Comparison of ENCODE assay signal across 19 cellular contexts in genomic region chr10:44574596-44575480, GRCh38.
"Had no signal": no experiment of that assay in that cellular context is flagged by ENCODE, and none has a peak within 500 bp of the region (broad histone marks: within the 10 kb centered on the region; RNA-seq: fewer than 3 reads in every experiment).

No MANE protein-coding gene starts in this region.

- H3K36me3 Mint-ChIP-seq: naive thymus-derived CD8-positive, alpha-beta T cell; stimulated activated effector memory CD8-positive, alpha-beta T cell treated with anti-CD3 and anti-CD28 coated beads, Interleukin-12 subunit alpha, Interleukin-12 subunit beta, amount 100 ng/mL, for 72 hours had no signal

- H3K9me3 Mint-ChIP-seq: stimulated activated effector memory CD8-positive, alpha-beta T cell treated with anti-CD3 and anti-CD28 coated beads, Interleukin-12 subunit alpha, Interleukin-12 subunit beta, amount 100 ng/mL, for 72 hours had no signal

- DNase-seq: cortex of kidney; effector memory CD8-positive, alpha-beta T cell; hypothalamus; kidney; left ventricle myocardium inferior; lower lobe of right lung; naive thymus-derived CD8-positive, alpha-beta T cell; nephron progenitor cell; occipital lobe; sigmoid colon; stimulated activated CD4-positive, alpha-beta T cell treated with anti-CD3 and anti-CD28 coated beads, Interleukin-2, amount 100 ng/mL, for 24 hours; stimulated activated CD4-positive, alpha-beta T cell treated with anti-CD3 and anti-CD28 coated beads, Interleukin-4, amount 100 ng/mL, for 24 hours; stimulated activated naive CD4-positive, alpha-beta T cell treated with Interleukin-2 at 50 U/mL for 16 hours; stomach; thyroid gland; trophoblast cell had no signal

- H3K27ac Mint-ChIP-seq: effector memory CD8-positive, alpha-beta T cell; naive thymus-derived CD8-positive, alpha-beta T cell; nephron progenitor cell; stimulated activated effector memory CD8-positive, alpha-beta T cell treated with anti-CD3 and anti-CD28 coated beads, Interleukin-12 subunit alpha, Interleukin-12 subunit beta, amount 100 ng/mL, for 72 hours had no signal

- H3K36me3 ChIP-seq: left ventricle myocardium inferior, lower lobe of right lung, prostate gland, sigmoid colon, stomach, thyroid gland had no signal

- H3K27me3 ChIP-seq: sigmoid colon, stomach, thyroid gland had no signal

- ATAC-seq: effector memory CD8-positive, alpha-beta T cell; naive thymus-derived CD8-positive, alpha-beta T cell had no signal

- H3K4me3 ChIP-seq: left ventricle myocardium inferior, lower lobe of right lung, prostate gland, sigmoid colon, stomach, thyroid gland had no signal

- H3K9me3 ChIP-seq: left ventricle myocardium inferior, lower lobe of right lung, prostate gland, sigmoid colon, stomach, thyroid gland had no signal

- H3K9ac ChIP-seq: parathyroid adenoma had no signal

- H3K4me1 Mint-ChIP-seq: naive thymus-derived CD8-positive, alpha-beta T cell; stimulated activated effector memory CD8-positive, alpha-beta T cell treated with anti-CD3 and anti-CD28 coated beads, Interleukin-12 subunit alpha, Interleukin-12 subunit beta, amount 100 ng/mL, for 72 hours had no signal

- H3K4me1 ChIP-seq: parathyroid adenoma, prostate gland, sigmoid colon, stomach, thyroid gland had no signal

- H3K4me3 Mint-ChIP-seq: effector memory CD8-positive, alpha-beta T cell; naive thymus-derived CD8-positive, alpha-beta T cell; nephron progenitor cell; stimulated activated effector memory CD8-positive, alpha-beta T cell treated with anti-CD3 and anti-CD28 coated beads, Interleukin-12 subunit alpha, Interleukin-12 subunit beta, amount 100 ng/mL, for 72 hours had no signal

- H3K27ac ChIP-seq: left ventricle myocardium inferior, lower lobe of right lung, parathyroid adenoma, prostate gland, thyroid gland had no signal
